ENCODE assay signal across 1 cellular context in the genomic region with DNA sequence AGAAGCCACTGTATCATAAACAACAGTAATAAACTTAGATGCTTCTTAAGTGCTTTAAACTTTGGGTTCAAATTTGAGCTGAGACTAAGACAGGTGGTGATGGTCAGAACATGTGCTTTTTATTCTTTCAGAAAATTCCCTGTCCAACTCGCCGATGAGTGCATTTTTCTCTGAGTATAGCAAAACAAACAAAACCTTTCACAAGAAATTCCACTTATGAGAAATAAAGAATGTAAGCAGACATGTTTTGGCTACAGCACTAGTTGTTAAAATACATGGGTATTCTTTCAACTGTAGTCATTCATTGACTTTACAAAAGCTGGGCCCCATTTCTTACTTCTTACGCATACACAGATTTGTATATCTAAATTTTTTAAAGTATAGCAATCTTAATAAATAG.
TF ChIP-seq lines count a peak whose summit lies in the region.

No MANE protein-coding gene starts in this region.

TF ChIP-seq in SK-N-SH, 30 proteins besides CTCF, POLR2A, EP300 and RAD21 (continued from another document):
- TF ChIP-seq, protein P1, sequence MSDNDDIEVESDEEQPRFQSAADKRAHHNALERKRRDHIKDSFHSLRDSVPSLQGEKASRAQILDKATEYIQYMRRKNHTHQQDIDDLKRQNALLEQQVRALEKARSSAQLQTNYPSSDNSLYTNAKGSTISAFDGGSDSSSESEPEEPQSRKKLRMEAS (IDR thresholded peaks at IDR 0.05; ENCODE audit: low read depth), result no peak
- no peak for TF ChIP-seq FOXJ3 (CRISPR knock-in tag; IDR thresholded peaks at IDR 0.05)
- no peak for TF ChIP-seq GABPA (IDR thresholded peaks at IDR 0.05; ENCODE audit: low read depth)
- TF ChIP-seq GATA2 (CRISPR knock-in tag; IDR thresholded peaks at IDR 0.05), result no peak
- no peak for TF ChIP-seq TCF12 (IDR thresholded peaks at IDR 0.05)
- no peak for TF ChIP-seq FOSL2 (IDR thresholded peaks at IDR 0.05; ENCODE audit: borderline replicate concordance, low read depth)
- TF ChIP-seq CHD2 (IDR thresholded peaks at IDR 0.05; ENCODE audit: low read length, partially characterized antibody), result no peak
- no peak for TF ChIP-seq TEAD4 (IDR thresholded peaks at IDR 0.05; ENCODE audit: borderline replicate concordance, insufficient read depth)
- no peak for TF ChIP-seq EZH2phosphoT487 (IDR thresholded peaks at IDR 0.05; ENCODE audit: borderline replicate concordance, low read depth)
- no peak for TF ChIP-seq YY1 (IDR thresholded peaks at IDR 0.05; ENCODE audit: low read depth)
- TF ChIP-seq FOXM1 (IDR thresholded peaks at IDR 0.05; ENCODE audit: low read depth), result no peak
- no peak for TF ChIP-seq MEF2A (IDR thresholded peaks at IDR 0.05; ENCODE audit: borderline replicate concordance, low read depth)
- TF ChIP-seq MXI1 (IDR thresholded peaks at IDR 0.05; ENCODE audit: low read depth, low read length), result no peak
